20 cellular contexts compared by ENCODE assay signal in genomic region chr11:70528046-70528793, GRCh38.
"Had no signal": no experiment of that assay in that cellular context is flagged by ENCODE, and none has a peak within 500 bp of the region (broad histone marks: within the 10 kb centered on the region; RNA-seq: fewer than 3 reads in every experiment).

No MANE protein-coding gene starts in this region.

- H3K9me3 ChIP-seq: ascending aorta, breast epithelium, transverse colon, vagina had no signal

- DNase-seq: activated CD4-positive, alpha-beta memory T cell treated with anti-CD3 and anti-CD28 coated beads, Interleukin-2, amount 10 ng/mL, durations not matched to agents 7 days and 5 days; activated CD4-positive, alpha-beta T cell treated with anti-CD3 and anti-CD28 coated beads for 48 hours; activated CD4-positive, CD25-positive, alpha-beta regulatory T cell; activated naive CD4-positive, alpha-beta T cell treated with anti-CD3 and anti-CD28 coated beads for 36 hours; activated naive CD8-positive, alpha-beta T cell treated with anti-CD3 and anti-CD28 coated beads, Interleukin-2, amount 50 U/mL, for 24 hours; activated T-cell treated with anti-CD3 and anti-CD28 coated beads, Interleukin-2, amount 50 U/mL, for 24 hours; effector CD8-positive, alpha-beta T cell; immature natural killer cell; mesendoderm; naive thymus-derived CD4-positive, alpha-beta T cell; retina; stimulated activated naive CD8-positive, alpha-beta T cell treated with anti-CD3 and anti-CD28 coated beads, Interleukin-15, Interleukin-2, amounts not matched to agents 100 U/mL and 50 U/mL, for 24 hours; substantia nigra; T-cell; transverse colon had no signal

- H3K4me1 ChIP-seq: ascending aorta, breast epithelium, transverse colon, vagina had no signal

- H3K27ac ChIP-seq: ascending aorta, breast epithelium, transverse colon, vagina had no signal

- H3K27me3 Mint-ChIP-seq: activated CD4-positive, alpha-beta memory T cell treated with anti-CD3 and anti-CD28 coated beads, Interleukin-2, amount 10 ng/mL, durations not matched to agents 7 days and 5 days had no signal

- H3K4me1 Mint-ChIP-seq: activated CD4-positive, alpha-beta memory T cell treated with anti-CD3 and anti-CD28 coated beads, Interleukin-2, amount 10 ng/mL, durations not matched to agents 7 days and 5 days; activated naive CD8-positive, alpha-beta T cell treated with anti-CD3 and anti-CD28 coated beads, Interleukin-2, amount 50 U/mL, for 24 hours; immature natural killer cell; naive thymus-derived CD4-positive, alpha-beta T cell; T-cell had no signal

- H3K4me3 Mint-ChIP-seq: activated CD4-positive, alpha-beta memory T cell treated with anti-CD3 and anti-CD28 coated beads, Interleukin-2, amount 10 ng/mL, durations not matched to agents 7 days and 5 days; activated naive CD4-positive, alpha-beta T cell treated with anti-CD3 and anti-CD28 coated beads for 36 hours; activated naive CD8-positive, alpha-beta T cell treated with anti-CD3 and anti-CD28 coated beads, Interleukin-2, amount 50 U/mL, for 24 hours; activated T-cell treated with anti-CD3 and anti-CD28 coated beads, Interleukin-2, amount 50 U/mL, for 24 hours; dendritic cell treated with granulocyte-macrophage colony-stimulating factor and Interleukin-4, amounts not matched to agents 40 ng/mL and 50 ng/mL, for 4 days; immature natural killer cell; naive thymus-derived CD4-positive, alpha-beta T cell; T-cell had no signal

- H3K27me3 ChIP-seq: ascending aorta, breast epithelium, transverse colon, vagina had no signal

- H3K27ac Mint-ChIP-seq: activated CD4-positive, alpha-beta memory T cell treated with anti-CD3 and anti-CD28 coated beads, Interleukin-2, amount 10 ng/mL, durations not matched to agents 7 days and 5 days; activated naive CD4-positive, alpha-beta T cell treated with anti-CD3 and anti-CD28 coated beads for 36 hours; activated naive CD8-positive, alpha-beta T cell treated with anti-CD3 and anti-CD28 coated beads, Interleukin-2, amount 50 U/mL, for 24 hours; activated T-cell treated with anti-CD3 and anti-CD28 coated beads, Interleukin-2, amount 50 U/mL, for 24 hours; activated T-helper 2 cell treated with anti-CD3 and anti-CD28 coated beads, Interferon-gamma antibody, Interleukin-2, Interleukin-4, amounts not matched to agents 10 μg/mL and 5 μg/mL and 100 μg/mL, durations not matched to agents 14 hours and 24 hours and 36 hours; dendritic cell treated with granulocyte-macrophage colony-stimulating factor and Interleukin-4, amounts not matched to agents 40 ng/mL and 50 ng/mL, for 4 days; immature natural killer cell; naive thymus-derived CD4-positive, alpha-beta T cell; T-cell had no signal

- H3K36me3 ChIP-seq: ascending aorta, breast epithelium, transverse colon, vagina had no signal

- H3K4me3 ChIP-seq: ascending aorta, breast epithelium, transverse colon, vagina had no signal

- H3K36me3 Mint-ChIP-seq: immature natural killer cell; naive thymus-derived CD4-positive, alpha-beta T cell; T-cell had no signal

- H3K9me3 Mint-ChIP-seq: dendritic cell treated with granulocyte-macrophage colony-stimulating factor and Interleukin-4, amounts not matched to agents 40 ng/mL and 50 ng/mL, for 4 days; immature natural killer cell had no signal
